Comparison of ENCODE assay signal across 1 cellular context in the genomic region with DNA sequence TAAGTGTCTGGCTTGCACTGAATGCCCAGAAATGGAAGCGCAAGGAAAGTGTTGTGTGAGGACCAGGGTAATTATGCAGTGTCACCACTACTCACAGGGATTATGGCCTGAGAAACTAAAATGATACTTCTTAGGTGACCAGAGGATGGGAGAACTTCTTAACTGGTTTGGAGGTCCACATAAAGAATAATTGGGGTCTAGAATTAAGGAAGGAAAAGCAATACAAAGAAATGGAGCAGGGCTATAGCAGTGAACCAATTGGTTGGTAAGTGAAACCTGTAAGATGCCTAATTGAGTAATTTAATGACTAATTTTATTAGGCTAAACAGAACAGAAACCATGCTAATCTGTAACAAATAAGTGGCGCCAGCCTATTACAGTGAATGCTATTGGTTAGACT.
TF ChIP-seq lines count a peak whose summit lies in the region.

No MANE protein-coding gene starts in this region.

TF ChIP-seq in HepG2, 621 proteins besides CTCF, POLR2A, EP300 and RAD21:
- TF ChIP-seq MIER2 (CRISPR knock-in tag; IDR thresholded peaks at IDR 0.05): no peak
- TF ChIP-seq RBM22 (optimal IDR thresholded peaks at IDR 0.05; ENCODE audit: low read length): peak; percentile 39
